1 cellular context compared by ENCODE assay signal in genomic region chr14:102319351-102320032, GRCh38.
TF ChIP-seq lines count a peak whose summit lies in the region.

Gene ZNF839, plus strand, starts transcription at chr14:102319746. Its CDS starts 20 bp downstream, at chr14:102319766.

TF ChIP-seq in HEK293, 187 proteins besides CTCF, POLR2A, EP300 and RAD21 (continued from another document and continues in another):
- TF ChIP-seq, protein P1, sequence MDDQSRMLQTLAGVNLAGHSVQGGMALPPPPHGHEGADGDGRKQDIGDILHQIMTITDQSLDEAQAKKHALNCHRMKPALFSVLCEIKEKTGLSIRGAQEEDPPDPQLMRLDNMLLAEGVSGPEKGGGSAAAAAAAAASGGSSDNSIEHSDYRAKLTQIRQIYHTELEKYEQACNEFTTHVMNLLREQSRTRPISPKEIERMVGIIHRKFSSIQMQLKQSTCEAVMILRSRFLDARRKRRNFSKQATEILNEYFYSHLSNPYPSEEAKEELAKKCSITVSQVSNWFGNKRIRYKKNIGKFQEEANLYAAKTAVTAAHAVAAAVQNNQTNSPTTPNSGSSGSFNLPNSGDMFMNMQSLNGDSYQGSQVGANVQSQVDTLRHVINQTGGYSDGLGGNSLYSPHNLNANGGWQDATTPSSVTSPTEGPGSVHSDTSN (CRISPR knock-in tag; IDR thresholded peaks at IDR 0.05) = no peak
- no peak for TF ChIP-seq ZBTB49 (tag by site-specific recombination; IDR thresholded peaks at IDR 0.05; ENCODE audit: low read depth)
- peak; percentile 92 for TF ChIP-seq ZNF335 (tag by site-specific recombination; conservative IDR thresholded peaks at IDR 0.05)
- no peak for TF ChIP-seq ZNF830 (tag by site-specific recombination; IDR thresholded peaks at IDR 0.05; ENCODE audit: low read depth)
- no peak for TF ChIP-seq HOXA7 (CRISPR knock-in tag; IDR thresholded peaks at IDR 0.05; ENCODE audit: borderline replicate concordance)
- TF ChIP-seq, protein P2, sequence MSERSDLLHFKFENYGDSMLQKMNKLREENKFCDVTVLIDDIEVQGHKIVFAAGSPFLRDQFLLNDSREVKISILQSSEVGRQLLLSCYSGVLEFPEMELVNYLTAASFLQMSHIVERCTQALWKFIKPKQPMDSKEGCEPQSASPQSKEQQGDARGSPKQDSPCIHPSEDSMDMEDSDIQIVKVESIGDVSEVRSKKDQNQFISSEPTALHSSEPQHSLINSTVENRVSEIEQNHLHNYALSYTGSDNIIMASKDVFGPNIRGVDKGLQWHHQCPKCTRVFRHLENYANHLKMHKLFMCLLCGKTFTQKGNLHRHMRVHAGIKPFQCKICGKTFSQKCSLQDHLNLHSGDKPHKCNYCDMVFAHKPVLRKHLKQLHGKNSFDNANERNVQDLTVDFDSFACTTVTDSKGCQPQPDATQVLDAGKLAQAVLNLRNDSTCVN (tag by site-specific recombination; optimal IDR thresholded peaks at IDR 0.05) = peak; percentile 34
- no peak for TF ChIP-seq ZNF221 (tag by site-specific recombination; IDR thresholded peaks at IDR 0.05; ENCODE audit: borderline replicate concordance)
- TF ChIP-seq SP2 (tag by site-specific recombination; IDR thresholded peaks at IDR 0.05) = peak; percentile 65
- peak; percentile 62 for TF ChIP-seq PRDM10 (tag by site-specific recombination; IDR thresholded peaks at IDR 0.05)
- TF ChIP-seq ZNF324 (tag by site-specific recombination; IDR thresholded peaks at IDR 0.05) = peak; percentile 59; the same call in 1 of the 2 replicates
- peak; percentile 53; the same call in 1 of the 2 replicates for TF ChIP-seq ZBTB20 (tag by site-specific recombination; IDR thresholded peaks at IDR 0.05)
- TF ChIP-seq ZNF138 (tag by site-specific recombination; IDR thresholded peaks at IDR 0.05; ENCODE audit: borderline replicate concordance) = no peak
- TF ChIP-seq ZNF596 (tag by site-specific recombination; IDR thresholded peaks at IDR 0.05) = no peak
- TF ChIP-seq KLF7 (tag by site-specific recombination; IDR thresholded peaks at IDR 0.05; ENCODE audit: borderline replicate concordance) = peak; percentile 87
- TF ChIP-seq, protein P3, sequence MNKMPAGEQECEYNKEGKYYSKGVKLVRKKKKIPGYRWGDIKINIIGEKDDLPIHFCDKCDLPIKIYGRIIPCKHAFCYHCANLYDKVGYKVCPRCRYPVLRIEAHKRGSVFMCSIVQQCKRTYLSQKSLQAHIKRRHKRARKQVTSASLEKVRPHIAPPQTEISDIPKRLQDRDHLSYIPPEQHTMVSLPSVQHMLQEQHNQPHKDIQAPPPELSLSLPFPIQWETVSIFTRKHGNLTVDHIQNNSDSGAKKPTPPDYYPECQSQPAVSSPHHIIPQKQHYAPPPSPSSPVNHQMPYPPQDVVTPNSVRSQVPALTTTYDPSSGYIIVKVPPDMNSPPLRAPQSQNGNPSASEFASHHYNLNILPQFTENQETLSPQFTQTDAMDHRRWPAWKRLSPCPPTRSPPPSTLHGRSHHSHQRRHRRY (tag by site-specific recombination; IDR thresholded peaks at IDR 0.05) = no peak
- TF ChIP-seq ZNF121 (tag by site-specific recombination; IDR thresholded peaks at IDR 0.05) = no peak
- no peak for TF ChIP-seq ZNF366 (tag by site-specific recombination; conservative IDR thresholded peaks at IDR 0.05)
- TF ChIP-seq ZNF560 (tag by site-specific recombination; IDR thresholded peaks at IDR 0.05; ENCODE audit: borderline replicate concordance) = no peak
- no peak for TF ChIP-seq ZNF571 (tag by site-specific recombination; IDR thresholded peaks at IDR 0.05)
- 0 out of 2 replicates have a peak, but pooled peaks have one; percentile 22 for TF ChIP-seq MEIS1 (CRISPR knock-in tag; IDR thresholded peaks at IDR 0.05; ENCODE audit: borderline replicate concordance)
- TF ChIP-seq HOXC10 (CRISPR knock-in tag; IDR thresholded peaks at IDR 0.05) = no peak
- TF ChIP-seq SP3 (tag by site-specific recombination; IDR thresholded peaks at IDR 0.05) = peak; percentile 83
- TF ChIP-seq, protein P4, sequence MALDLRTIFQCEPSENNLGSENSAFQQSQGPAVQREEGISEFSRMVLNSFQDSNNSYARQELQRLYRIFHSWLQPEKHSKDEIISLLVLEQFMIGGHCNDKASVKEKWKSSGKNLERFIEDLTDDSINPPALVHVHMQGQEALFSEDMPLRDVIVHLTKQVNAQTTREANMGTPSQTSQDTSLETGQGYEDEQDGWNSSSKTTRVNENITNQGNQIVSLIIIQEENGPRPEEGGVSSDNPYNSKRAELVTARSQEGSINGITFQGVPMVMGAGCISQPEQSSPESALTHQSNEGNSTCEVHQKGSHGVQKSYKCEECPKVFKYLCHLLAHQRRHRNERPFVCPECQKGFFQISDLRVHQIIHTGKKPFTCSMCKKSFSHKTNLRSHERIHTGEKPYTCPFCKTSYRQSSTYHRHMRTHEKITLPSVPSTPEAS (tag by site-specific recombination; IDR thresholded peaks at IDR 0.05) = no peak
- no peak for TF ChIP-seq ZNF670 (tag by site-specific recombination; IDR thresholded peaks at IDR 0.05; ENCODE audit: low read depth)
- TF ChIP-seq ZNF549 (tag by site-specific recombination; IDR thresholded peaks at IDR 0.05) = no peak
- no peak; the same call in 1 of the 2 replicates for TF ChIP-seq ZFHX2 (tag by site-specific recombination; conservative IDR thresholded peaks at IDR 0.05)
- 0 out of 2 replicates have a peak, but pooled peaks have one; percentile 11 for TF ChIP-seq ZNF768 (tag by site-specific recombination; IDR thresholded peaks at IDR 0.05)
- no peak for TF ChIP-seq ZBTB1 (tag by site-specific recombination; IDR thresholded peaks at IDR 0.05)
- TF ChIP-seq PRDM2 (tag by site-specific recombination; IDR thresholded peaks at IDR 0.05; ENCODE audit: borderline replicate concordance) = no peak
- no peak for TF ChIP-seq ZNF521 (tag by site-specific recombination; IDR thresholded peaks at IDR 0.05)
- TF ChIP-seq RBAK (tag by site-specific recombination; IDR thresholded peaks at IDR 0.05) = no peak
- TF ChIP-seq EGR2 (tag by site-specific recombination; IDR thresholded peaks at IDR 0.05; ENCODE audit: low read depth) = no peak
- TF ChIP-seq, protein P5, sequence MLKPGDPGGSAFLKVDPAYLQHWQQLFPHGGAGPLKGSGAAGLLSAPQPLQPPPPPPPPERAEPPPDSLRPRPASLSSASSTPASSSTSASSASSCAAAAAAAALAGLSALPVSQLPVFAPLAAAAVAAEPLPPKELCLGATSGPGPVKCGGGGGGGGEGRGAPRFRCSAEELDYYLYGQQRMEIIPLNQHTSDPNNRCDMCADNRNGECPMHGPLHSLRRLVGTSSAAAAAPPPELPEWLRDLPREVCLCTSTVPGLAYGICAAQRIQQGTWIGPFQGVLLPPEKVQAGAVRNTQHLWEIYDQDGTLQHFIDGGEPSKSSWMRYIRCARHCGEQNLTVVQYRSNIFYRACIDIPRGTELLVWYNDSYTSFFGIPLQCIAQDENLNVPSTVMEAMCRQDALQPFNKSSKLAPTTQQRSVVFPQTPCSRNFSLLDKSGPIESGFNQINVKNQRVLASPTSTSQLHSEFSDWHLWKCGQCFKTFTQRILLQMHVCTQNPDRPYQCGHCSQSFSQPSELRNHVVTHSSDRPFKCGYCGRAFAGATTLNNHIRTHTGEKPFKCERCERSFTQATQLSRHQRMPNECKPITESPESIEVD (tag by site-specific recombination; IDR thresholded peaks at IDR 0.05) = no peak
- TF ChIP-seq ZNF174 (tag by site-specific recombination; IDR thresholded peaks at IDR 0.05) = no peak
- no peak for TF ChIP-seq ZBTB10 (tag by site-specific recombination; IDR thresholded peaks at IDR 0.05)
